Comparison of ENCODE assay signal across 8 cellular contexts in the genomic region with DNA sequence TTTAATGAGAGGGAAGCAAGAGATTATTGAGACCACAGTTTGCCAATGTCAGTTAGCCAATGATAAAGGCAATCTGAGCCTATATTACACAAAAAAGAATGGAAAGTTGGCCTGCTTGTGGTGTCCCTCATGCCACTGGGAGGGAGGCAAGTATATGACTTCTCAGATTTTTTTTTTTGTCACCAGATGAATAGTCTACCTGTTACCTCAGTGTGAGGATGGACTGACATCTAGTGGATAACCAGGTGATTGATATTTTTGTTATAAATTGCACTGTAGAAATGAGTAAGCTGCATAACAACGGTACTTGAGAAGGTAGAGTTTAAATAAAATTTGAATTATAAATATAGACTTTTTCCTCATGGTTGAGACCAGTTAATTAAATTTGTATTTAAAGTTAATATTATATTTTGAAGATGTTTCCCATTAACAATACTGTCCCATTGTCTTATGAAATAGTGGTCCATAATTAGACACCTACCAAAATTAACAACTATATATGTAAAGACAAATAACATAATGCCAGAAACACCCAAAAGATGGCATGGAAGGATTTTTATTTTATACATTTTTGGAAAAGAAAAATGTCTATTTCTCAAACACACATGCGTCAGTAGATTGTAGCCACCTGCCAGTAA.
DNase-seq lines count a peak whose midpoint lies in the region; ATAC-seq and TF ChIP-seq lines count a peak whose summit lies in the region.

No MANE protein-coding gene starts in this region.

- TF ChIP-seq CTCF in body of pancreas (IDR thresholded peaks at IDR 0.05): peak; percentile 60 to 83 (median 77)
- peak; percentile 63 for TF ChIP-seq CTCF in liver (IDR thresholded peaks at IDR 0.05; ENCODE audit: low read depth, low read length, missing input control)

- no peak overlapping the region for H3K9ac ChIP-seq in liver (ENCODE audit: low read depth in 1 of 2, low read length in 2 of 2)

- no peaks in the 10 kb centered on the region for H3K9me3 Mint-ChIP-seq in activated T-helper 2 cell treated with anti-CD3 and anti-CD28 coated beads, Interferon-gamma antibody, Interleukin-2, Interleukin-4, amounts not matched to agents 10 μg/mL and 5 μg/mL and 100 μg/mL, durations not matched to agents 14 hours and 24 hours and 36 hours

- intact Hi-C loops in body of pancreas (cut with DNase I): loop anchor here (5.0 to 10.0 kb wide), 2 partner anchors 360 to 1017 kb away; no protein-coding TSS in a partner anchor
- intact Hi-C loops in activated T-helper 2 cell treated with anti-CD3 and anti-CD28 coated beads, Interferon-gamma antibody, Interleukin-2, Interleukin-4, amounts not matched to agents 10 μg/mL and 5 μg/mL and 100 μg/mL, durations not matched to agents 14 hours and 24 hours and 36 hours (cut with micrococcal nuclease): loop anchor here (1.0 to 5.0 kb wide), 2 partner anchors 205 to 364 kb away; no protein-coding TSS in a partner anchor
- intact Hi-C loops in aorta (cut with DNase I): loop anchor here in 1 of 2 donors (10.0 kb wide), 1 partner anchor 357 kb away; no protein-coding TSS in a partner anchor

- H3K9me3 ChIP-seq in body of pancreas (no peaks in the 10 kb centered on the region), liver (ENCODE audit: control insufficient read depth in 4 of 4, low read length in 3 of 4) (no peaks in the 10 kb centered on the region), aorta (ENCODE audit: control insufficient read depth, low read length) (no peaks in the 10 kb centered on the region)

- H3K4me3 ChIP-seq in Jurkat, Clone E6-1 (ENCODE audit: low read length): no peak overlapping the region
- H3K4me3 ChIP-seq in body of pancreas (no peak overlapping the region), liver (ENCODE audit: low read depth in 1 of 3, low read length in 3 of 3) (no peak overlapping the region), aorta (ENCODE audit: low read length in 2 of 2) (no peak overlapping the region)

- ATAC-seq in GM19463 (IDR thresholded peaks at IDR 0.05; ENCODE audit: unreplicated experiment): peak; percentile 47
- peak; percentile 62 for ATAC-seq in body of pancreas
- ATAC-seq in aorta (ENCODE audit: low FRiP score): no peak

- no peaks in the 10 kb centered on the region for H3K36me3 Mint-ChIP-seq in activated T-helper 2 cell treated with anti-CD3 and anti-CD28 coated beads, Interferon-gamma antibody, Interleukin-2, Interleukin-4, amounts not matched to agents 10 μg/mL and 5 μg/mL and 100 μg/mL, durations not matched to agents 14 hours and 24 hours and 36 hours (ENCODE audit: low read depth)

- DNase-seq in Daoy (ENCODE audit: low read depth) (peak; percentile 2), body of pancreas (no peak), aorta (no peak), NCI-H128 (lab: John Stamatoyannopoulos, UW; ENCODE audit: unreplicated experiment) (no peak)
- peak; percentile 67 for DNase-seq in Jurkat, Clone E6-1 (ENCODE audit: low read depth, low spot score)
- DNase-seq in activated T-helper 2 cell treated with anti-CD3 and anti-CD28 coated beads, Interferon-gamma antibody, Interleukin-2, Interleukin-4, amounts not matched to agents 10 μg/mL and 5 μg/mL and 100 μg/mL, durations not matched to agents 14 hours and 24 hours and 36 hours (ENCODE audit: low spot score): no peak

- H3K27me3 Mint-ChIP-seq in activated T-helper 2 cell treated with anti-CD3 and anti-CD28 coated beads, Interferon-gamma antibody, Interleukin-2, Interleukin-4, amounts not matched to agents 10 μg/mL and 5 μg/mL and 100 μg/mL, durations not matched to agents 14 hours and 24 hours and 36 hours (ENCODE audit: low read depth): peaks cover 6% of the 10 kb centered on the region

- no peak overlapping the region for H3K27ac Mint-ChIP-seq in activated T-helper 2 cell treated with anti-CD3 and anti-CD28 coated beads, Interferon-gamma antibody, Interleukin-2, Interleukin-4, amounts not matched to agents 10 μg/mL and 5 μg/mL and 100 μg/mL, durations not matched to agents 14 hours and 24 hours and 36 hours

- H3K27me3 ChIP-seq in body of pancreas (no peaks in the 10 kb centered on the region), liver (ENCODE audit: control insufficient read depth in 4 of 4, insufficient read depth in 4 of 4, low read length in 3 of 4) (no peaks in the 10 kb centered on the region), aorta (ENCODE audit: control insufficient read depth in 1 of 2, insufficient read depth in 2 of 2, low read length in 1 of 2) (no peaks in the 10 kb centered on the region)

- 28 to 47% methylated on average over 2 of the region's 2 CpGs for WGBS in body of pancreas, 2 donors
- 52% methylated on average over 2 of the region's 2 CpGs for WGBS in liver
- 85 to 89% methylated on average over 2 of the region's 2 CpGs for WGBS in aorta, 2 donors

- H3K4me3 Mint-ChIP-seq in activated T-helper 2 cell treated with anti-CD3 and anti-CD28 coated beads, Interferon-gamma antibody, Interleukin-2, Interleukin-4, amounts not matched to agents 10 μg/mL and 5 μg/mL and 100 μg/mL, durations not matched to agents 14 hours and 24 hours and 36 hours (ENCODE audit: low read depth): no peak overlapping the region

- H3K27ac ChIP-seq in body of pancreas: no peak overlapping the region
- no peak overlapping the region for H3K27ac ChIP-seq in liver (ENCODE audit: low read depth in 1 of 2, low read length in 2 of 2)
- H3K27ac ChIP-seq in aorta (ENCODE audit: low read depth in 1 of 2, low read length in 2 of 2): no peak overlapping the region

- TF ChIP-seq RAD21 in liver (IDR thresholded peaks at IDR 0.05): peak; percentile 92 to 95

- no peaks in the 10 kb centered on the region for H3K36me3 ChIP-seq in body of pancreas (replicated peaks in 1 of 2; ENCODE audit: insufficient read depth in 1 of 2, low read depth in 2 of 2)
- H3K36me3 ChIP-seq in liver (ENCODE audit: control insufficient read depth in 4 of 4, insufficient read depth in 3 of 4, low read depth in 1 of 4, low read length in 3 of 4): no peaks in the 10 kb centered on the region
- no peaks in the 10 kb centered on the region for H3K36me3 ChIP-seq in aorta (ENCODE audit: control insufficient read depth in 1 of 2, insufficient read depth in 2 of 2, low read length in 1 of 2)

- no peak for TF ChIP-seq POLR2A in body of pancreas (IDR thresholded peaks at IDR 0.05)

- H3K4me1 Mint-ChIP-seq in activated T-helper 2 cell treated with anti-CD3 and anti-CD28 coated beads, Interferon-gamma antibody, Interleukin-2, Interleukin-4, amounts not matched to agents 10 μg/mL and 5 μg/mL and 100 μg/mL, durations not matched to agents 14 hours and 24 hours and 36 hours (ENCODE audit: low read depth): peaks cover 3% of the 10 kb centered on the region

- H3K4me1 ChIP-seq in body of pancreas: no peaks in the 10 kb centered on the region
- no peaks in the 10 kb centered on the region for H3K4me1 ChIP-seq in liver (ENCODE audit: control insufficient read depth in 4 of 4, insufficient read depth in 4 of 4, low read length in 3 of 4)
- no peaks in the 10 kb centered on the region for H3K4me1 ChIP-seq in aorta (ENCODE audit: control insufficient read depth in 1 of 2, insufficient read depth in 2 of 2, low read length in 2 of 2)

TF ChIP-seq in liver, 16 proteins besides CTCF, POLR2A, EP300 and RAD21 (continues in another document):
- no peak for TF ChIP-seq EGR1 (IDR thresholded peaks at IDR 0.05; ENCODE audit: low read depth in 2 of 2)
- no peak for TF ChIP-seq FOXA1 (IDR thresholded peaks at IDR 0.05)
- no peak for TF ChIP-seq RXRA (IDR thresholded peaks at IDR 0.05)
- TF ChIP-seq, protein P1, sequence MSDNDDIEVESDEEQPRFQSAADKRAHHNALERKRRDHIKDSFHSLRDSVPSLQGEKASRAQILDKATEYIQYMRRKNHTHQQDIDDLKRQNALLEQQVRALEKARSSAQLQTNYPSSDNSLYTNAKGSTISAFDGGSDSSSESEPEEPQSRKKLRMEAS (IDR thresholded peaks at IDR 0.05): no peak
- TF ChIP-seq, protein P2, sequence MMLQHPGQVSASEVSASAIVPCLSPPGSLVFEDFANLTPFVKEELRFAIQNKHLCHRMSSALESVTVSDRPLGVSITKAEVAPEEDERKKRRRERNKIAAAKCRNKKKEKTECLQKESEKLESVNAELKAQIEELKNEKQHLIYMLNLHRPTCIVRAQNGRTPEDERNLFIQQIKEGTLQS (IDR thresholded peaks at IDR 0.05): no peak
- no peak for TF ChIP-seq FOXA2 (IDR thresholded peaks at IDR 0.05)
- no peak for TF ChIP-seq REST (IDR thresholded peaks at IDR 0.05)

Comparison
In these comparisons a context has a peak if more than half of its experiments do, and no peak if none do; other contexts are left out.
1. DNase-seq: peak in Daoy (single experiment) and Jurkat, Clone E6-1 (single experiment); none in body of pancreas (0 of 4), activated T-helper 2 cell treated with anti-CD3 and anti-CD28 coated beads, Interferon-gamma antibody, Interleukin-2, Interleukin-4, amounts not matched to agents 10 μg/mL and 5 μg/mL and 100 μg/mL, durations not matched to agents 14 hours and 24 hours and 36 hours (single experiment), aorta (0 of 2) and NCI-H128 (single experiment).